In the genomic region with DNA sequence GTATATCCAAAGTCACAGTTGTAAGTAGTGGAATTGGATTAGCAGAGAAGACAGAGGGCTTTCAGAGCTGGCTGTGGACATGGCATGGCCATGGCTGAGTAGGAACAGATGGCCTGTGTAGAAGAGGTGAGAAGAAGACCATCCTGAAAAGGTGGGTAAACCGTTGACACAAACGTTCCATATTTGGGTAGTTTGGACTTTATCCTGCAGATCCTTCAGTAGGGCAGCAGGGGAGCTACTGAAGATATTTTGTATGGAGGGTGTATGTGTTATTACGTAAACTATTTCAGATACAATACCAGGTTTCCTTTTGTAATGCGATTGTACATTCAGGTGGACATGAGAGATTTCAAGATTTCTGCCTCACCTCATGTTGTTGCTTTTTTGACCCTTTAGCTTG, we compare ENCODE assay signal across 10 cellular contexts. TPM values are rescaled to one million over a fixed set of nuclear protein-coding genes. Genes with fewer than 3 reads are reported as not detected.
DNase-seq lines count a peak whose midpoint lies in the region; ATAC-seq and TF ChIP-seq lines count a peak whose summit lies in the region.
"Had no signal": no experiment of that assay in that cellular context is flagged by ENCODE, and none has a peak within 500 bp of the region (broad histone marks: within the 10 kb centered on the region; RNA-seq: fewer than 3 reads in every experiment).

No MANE protein-coding gene starts in this region.

- H3K27ac Mint-ChIP-seq in activated naive CD8-positive, alpha-beta T cell treated with anti-CD3 and anti-CD28 coated beads, Interleukin-2, amount 50 U/mL, for 24 hours: peak overlapping the region; percentile 98
- H3K27ac Mint-ChIP-seq in mesothelial cell of epicardium: peak overlapping the region; percentile 39

- no peaks in the 10 kb centered on the region for H3K27me3 ChIP-seq in BJ (ENCODE audit: control insufficient read depth, insufficient read depth, low read length)
- H3K27me3 ChIP-seq in testis: no peaks in the 10 kb centered on the region

- peak overlapping the region; percentile 98 for H3K4me3 Mint-ChIP-seq in activated naive CD8-positive, alpha-beta T cell treated with anti-CD3 and anti-CD28 coated beads, Interleukin-2, amount 50 U/mL, for 24 hours
- peak overlapping the region; percentile 94 for H3K4me3 Mint-ChIP-seq in mesothelial cell of epicardium

- TF ChIP-seq POLR2A in testis (IDR thresholded peaks at IDR 0.05): no peak

- intact Hi-C loops in testis (cut with DNase I; ENCODE audit: low total_unique reads): no loop called here

- peaks cover 78% of the 10 kb centered on the region for H3K4me1 Mint-ChIP-seq in activated naive CD8-positive, alpha-beta T cell treated with anti-CD3 and anti-CD28 coated beads, Interleukin-2, amount 50 U/mL, for 24 hours
- peaks cover 13% of the 10 kb centered on the region for H3K4me1 Mint-ChIP-seq in mesothelial cell of epicardium

- peak; percentile 17; the same call in 1 of the 2 replicates for TF ChIP-seq CTCF in BJ (IDR thresholded peaks at IDR 0.05; ENCODE audit: insufficient read depth, low read depth, low read length)
- TF ChIP-seq CTCF in HFF-Myc (IDR thresholded peaks at IDR 0.05; ENCODE audit: low read depth, low read length, missing control alignments): no peak
- TF ChIP-seq CTCF in mesothelial cell of epicardium (IDR thresholded peaks at IDR 0.05; ENCODE audit: unreplicated experiment): no peak
- TF ChIP-seq CTCF in testis (IDR thresholded peaks at IDR 0.05): peak in 1 of 3 experiments; percentile 5

- peaks cover 46% of the 10 kb centered on the region for H3K36me3 Mint-ChIP-seq in activated naive CD8-positive, alpha-beta T cell treated with anti-CD3 and anti-CD28 coated beads, Interleukin-2, amount 50 U/mL, for 24 hours (ENCODE audit: low read depth)
- peaks cover 12% of the 10 kb centered on the region for H3K36me3 Mint-ChIP-seq in mesothelial cell of epicardium

- peaks cover 35% of the 10 kb centered on the region for H3K4me1 ChIP-seq in testis

- H3K9me3 Mint-ChIP-seq in activated naive CD8-positive, alpha-beta T cell treated with anti-CD3 and anti-CD28 coated beads, Interleukin-2, amount 50 U/mL, for 24 hours: no peaks in the 10 kb centered on the region
- H3K9me3 Mint-ChIP-seq in mesothelial cell of epicardium: no peaks in the 10 kb centered on the region

- H3K4me3 ChIP-seq in BJ (ENCODE audit: low read depth, low read length): no peak overlapping the region
- peak overlapping the region; percentile 73 for H3K4me3 ChIP-seq in HFF-Myc (replicated peaks; ENCODE audit: low read depth, low read length)
- no peak overlapping the region for H3K4me3 ChIP-seq in testis

- WGBS in testis, 2 donors: 57 to 60% methylated on average over 4 of the region's 4 CpGs

- H3K9me3 ChIP-seq in testis: no peaks in the 10 kb centered on the region

- DNase-seq in BJ (ENCODE audit: low read depth): no peak
- no peak for DNase-seq in HFF-Myc (ENCODE audit: extremely low read depth, low read depth)
- no peak for DNase-seq in activated naive CD8-positive, alpha-beta T cell treated with anti-CD3 and anti-CD28 coated beads, Interleukin-2, amount 50 U/mL, for 24 hours
- no peak for DNase-seq in mesothelial cell of epicardium (ENCODE audit: low spot score in 2 of 2, unreplicated experiment in 2 of 2)
- DNase-seq in substantia nigra (lab: John Stamatoyannopoulos, UW): no peak
- DNase-seq in testis: no peak
- no peak for DNase-seq in GM19238 (ENCODE audit: insufficient read length, low spot score)
- DNase-seq: anterior cingulate cortex, SHP77 treated with DMSO at 0.1 percent for 48 hours had no signal

- CTCF ChIA-PET in BJ (lab: Yijun Ruan, JAX): interaction anchor here (0.6 to 2.6 kb wide), 4 partner anchors 11 to 57 kb away, joined by 3 to 10 read pairs (median 3); no protein-coding TSS in a partner anchor

- ATAC-seq in activated naive CD8-positive, alpha-beta T cell treated with anti-CD3 and anti-CD28 coated beads, Interleukin-2, amount 50 U/mL, for 24 hours: no peak
- no peak for ATAC-seq in GM18870 (IDR thresholded peaks at IDR 0.05; ENCODE audit: unreplicated experiment)

- peaks cover 8% of the 10 kb centered on the region for H3K36me3 ChIP-seq in BJ (ENCODE audit: control insufficient read depth, insufficient read depth, low read length)
- no peaks in the 10 kb centered on the region for H3K36me3 ChIP-seq in testis (ENCODE audit: low read depth, missing control alignments)

- H3K27ac ChIP-seq in substantia nigra (ENCODE audit: low read depth, low read length, poor library complexity, severe bottlenecking): no peak overlapping the region
- H3K27ac ChIP-seq in testis: no peak overlapping the region

- no peaks in the 10 kb centered on the region for H3K27me3 Mint-ChIP-seq in activated naive CD8-positive, alpha-beta T cell treated with anti-CD3 and anti-CD28 coated beads, Interleukin-2, amount 50 U/mL, for 24 hours
- H3K27me3 Mint-ChIP-seq in mesothelial cell of epicardium (ENCODE audit: low read depth): no peaks in the 10 kb centered on the region

- POLR2A ChIA-PET in BJ (lab: Charles Lee): no interaction called here

RNA-seq across cellular contexts. Expression of gene UTP11, which starts 1.6 kb away (rescaled TPM):
- 18.3 and 29.6 TPM in 2 replicates for polyA plus RNA-seq in BJ (2011; rRNA removed)
- polyA minus RNA-seq in BJ (2011; rRNA and poly(A)+ RNA removed): 9.3 and 11.6 TPM in 2 replicates
- total RNA-seq in mesothelial cell of epicardium: 32.3 to 37.2 TPM (median 36.5 TPM) in 3 replicates
- 10 to 100 TPM; 35.6 to 42.4 TPM for total RNA-seq in testis
- 43.3 TPM for polyA plus RNA-seq in testis (ENCODE audit: insufficient read depth, low read depth, low replicate concordance)

RNA-seq across cellular contexts. Expression of gene FHL3, which starts 8.9 kb away (rescaled TPM):
- polyA plus RNA-seq in BJ (2011; rRNA removed) (7.9 and 13.0 TPM in 2 replicates), testis (ENCODE audit: insufficient read depth, low read depth, low replicate concordance) (20.7 TPM)
- polyA minus RNA-seq in BJ (2011; rRNA and poly(A)+ RNA removed): 21.9 and 25.9 TPM in 2 replicates
- total RNA-seq in mesothelial cell of epicardium (46.1 to 50.6 TPM (median 46.2 TPM) in 3 replicates), testis (10 to 100 TPM; 21.3 to 28.7 TPM)

RNA-seq across cellular contexts. Expression of gene SF3A3, which starts 24.3 kb away (rescaled TPM):
- polyA plus RNA-seq in BJ (2011; rRNA removed): 26.2 and 47.1 TPM in 2 replicates
- 15.8 and 17.2 TPM in 2 replicates for polyA minus RNA-seq in BJ (2011; rRNA and poly(A)+ RNA removed)
- 69.8 to 82.2 TPM (median 80.7 TPM) in 3 replicates for total RNA-seq in mesothelial cell of epicardium
- total RNA-seq in testis: 10 to 100 TPM; 59.3 to 74.6 TPM
- 87.5 TPM for polyA plus RNA-seq in testis (ENCODE audit: insufficient read depth, low read depth, low replicate concordance)

RNA-seq across cellular contexts. Expression of gene POU3F1, which starts 32.4 kb away (rescaled TPM):
- not detected in 2 replicates for polyA plus RNA-seq in BJ (2011; rRNA removed)
- not detected in 2 replicates for polyA minus RNA-seq in BJ (2011; rRNA and poly(A)+ RNA removed)
- total RNA-seq in mesothelial cell of epicardium: 0.16 to 0.45 TPM (median 0.29 TPM) in 3 replicates
- total RNA-seq in testis: 1 to 10 TPM; 6.0 to 6.8 TPM
- polyA plus RNA-seq in testis (ENCODE audit: insufficient read depth, low read depth, low replicate concordance): 1.6 TPM
